ENCODE assay signal across 9 cellular contexts in genomic region chr22:46044718-46045458, GRCh38.
DNase-seq lines count a peak whose midpoint lies in the region; ATAC-seq and TF ChIP-seq lines count a peak whose summit lies in the region.
"Had no signal": no experiment of that assay in that cellular context is flagged by ENCODE, and none has a peak within 500 bp of the region (broad histone marks: within the 10 kb centered on the region; RNA-seq: fewer than 3 reads in every experiment).

No MANE protein-coding gene starts in this region.

- peaks cover 24% of the 10 kb centered on the region for H3K4me1 Mint-ChIP-seq in activated naive CD4-positive, alpha-beta T cell treated with anti-CD3 and anti-CD28 coated beads for 36 hours (ENCODE audit: low read depth)

- H4K20me1 ChIP-seq in GM23248 (ENCODE audit: insufficient read depth), result no peaks in the 10 kb centered on the region

- no peak overlapping the region for H2BK120ac ChIP-seq in trophoblast cell (ENCODE audit: insufficient read depth, low read length, poor library complexity)

- no peaks in the 10 kb centered on the region for H3K27me3 ChIP-seq in GM23248 (replicated peaks; ENCODE audit: insufficient read depth)
- peaks cover 62% of the 10 kb centered on the region for H3K27me3 ChIP-seq in cardiac muscle cell
- peaks cover 22% of the 10 kb centered on the region for H3K27me3 ChIP-seq in trophoblast cell (ENCODE audit: insufficient read depth, low read length)

- H2AFZ ChIP-seq in GM23248 (peak overlapping the region; percentile 75), trophoblast cell (ENCODE audit: insufficient read depth, low read length, poor library complexity) (peak overlapping the region; percentile 40)

- peak overlapping the region; percentile 94 for H3K4me2 ChIP-seq in GM23248 (ENCODE audit: unreplicated experiment)
- H3K4me2 ChIP-seq in trophoblast cell (ENCODE audit: low read length), result peak overlapping the region; percentile 78

- H3K4me3 Mint-ChIP-seq in activated naive CD4-positive, alpha-beta T cell treated with anti-CD3 and anti-CD28 coated beads for 36 hours, result peak overlapping the region; percentile 82

- H4K12ac ChIP-seq in trophoblast cell (ENCODE audit: low read depth, low read length), result no peak overlapping the region

- no peaks in the 10 kb centered on the region for H3K9me3 Mint-ChIP-seq in activated naive CD4-positive, alpha-beta T cell treated with anti-CD3 and anti-CD28 coated beads for 36 hours

- no peak overlapping the region for H2BK5ac ChIP-seq in trophoblast cell (ENCODE audit: low read depth, low read length, poor library complexity)

- intact Hi-C loops in activated naive CD4-positive, alpha-beta T cell treated with anti-CD3 and anti-CD28 coated beads for 36 hours (cut with micrococcal nuclease), result loop anchor here (1.0 kb wide), 1 partner anchor 9 kb away; no protein-coding TSS in a partner anchor

- 2% methylated on average over 11 to 38 of the region's 77 CpGs for WGBS in GM23248 (ENCODE audit: low coverage in 1 of 2, low lambda C conversion rate in 2 of 2, missing lambda C conversion rate in 2 of 2), 2 experiments
- WGBS in trophoblast cell (ENCODE audit: extremely low coverage, insufficient coverage, insufficient read length), result no CpG with 5 or more reads among the region's 77 CpGs

- H3K36me3 Mint-ChIP-seq in activated naive CD4-positive, alpha-beta T cell treated with anti-CD3 and anti-CD28 coated beads for 36 hours (ENCODE audit: low read depth), result no peaks in the 10 kb centered on the region

- peaks cover 8% of the 10 kb centered on the region; the same call in 1 of the 2 replicates for H3F3A ChIP-seq in GM23248 (ENCODE audit: insufficient read depth)

- TF ChIP-seq CTCF in cardiac muscle cell (IDR thresholded peaks at IDR 0.05; ENCODE audit: low read depth, low read length), result no peak

- no peak overlapping the region for H3K23ac ChIP-seq in trophoblast cell (ENCODE audit: low read length)

- CTCF ChIA-PET in activated naive CD4-positive, alpha-beta T cell treated with anti-CD3 and anti-CD28 coated beads for 36 hours (lab: Charles Lee), result interaction anchor here (0.6 kb wide), 1 partner anchor 8 kb away, joined by 3 read pairs; no protein-coding TSS in a partner anchor

- no peak overlapping the region for H4K91ac ChIP-seq in trophoblast cell (ENCODE audit: low read depth, low read length)

- H3K4me3 ChIP-seq in GM23248, result peak overlapping the region; percentile 76
- H3K4me3 ChIP-seq in cardiac muscle cell, result peak overlapping the region; percentile 25
- H3K4me3 ChIP-seq in trophoblast cell (ENCODE audit: low read depth, low read length), result peak overlapping the region; percentile 52
- H3K4me3 ChIP-seq: K562 had no signal

- H3K27me3 Mint-ChIP-seq in activated naive CD4-positive, alpha-beta T cell treated with anti-CD3 and anti-CD28 coated beads for 36 hours (ENCODE audit: low read depth), result no peaks in the 10 kb centered on the region

- ATAC-seq in GM18873 (IDR thresholded peaks at IDR 0.05; ENCODE audit: low FRiP score, unreplicated experiment), result no peak
- no peak for ATAC-seq in GM18870 (IDR thresholded peaks at IDR 0.05; ENCODE audit: unreplicated experiment)
- ATAC-seq in GM19395 (IDR thresholded peaks at IDR 0.05; ENCODE audit: unreplicated experiment), result no peak
- ATAC-seq: K562 had no signal

- H3K27ac ChIP-seq in GM23248, result peak overlapping the region; percentile 64
- no peak overlapping the region for H3K27ac ChIP-seq in cardiac muscle cell
- H3K27ac ChIP-seq in trophoblast cell (ENCODE audit: low read depth, low read length), result no peak overlapping the region

- H3K4ac ChIP-seq in trophoblast cell (ENCODE audit: low read depth, low read length), result no peak overlapping the region

- H2BK12ac ChIP-seq in trophoblast cell (ENCODE audit: low read length), result no peak overlapping the region

- in situ Hi-C loops in GM23248 (cut with MboI), result no loop called here

- no peak overlapping the region for H2AK5ac ChIP-seq in trophoblast cell (ENCODE audit: low read length)

- H3K4me1 ChIP-seq in GM23248 (ENCODE audit: insufficient read depth) (peaks cover 36% of the 10 kb centered on the region), cardiac muscle cell (ENCODE audit: low read depth) (no peaks in the 10 kb centered on the region), trophoblast cell (ENCODE audit: control insufficient read depth in 1 of 2, insufficient read depth in 2 of 2, low read length in 2 of 2) (peaks cover 7 to 9% of the 10 kb centered on the region in 2 experiments)

- no peak overlapping the region for H4K8ac ChIP-seq in trophoblast cell (ENCODE audit: low read depth, low read length)

- DNase-seq in GM23248, result no peak
- no peak for DNase-seq in activated naive CD4-positive, alpha-beta T cell treated with anti-CD3 and anti-CD28 coated beads for 36 hours
- DNase-seq in cardiac muscle cell (ENCODE audit: low read depth in 1 of 2, low spot score in 1 of 2), result peak; percentile 46
- DNase-seq in trophoblast cell, result no peak
- no peak for DNase-seq in NCI-H128 (lab: John Stamatoyannopoulos, UW; ENCODE audit: unreplicated experiment)

- no peaks in the 10 kb centered on the region for H3K9me2 ChIP-seq in GM23248 (ENCODE audit: insufficient read depth)

- H3K14ac ChIP-seq in trophoblast cell (ENCODE audit: low read length), result no peak overlapping the region

- H3K36me3 ChIP-seq in GM23248 (ENCODE audit: low read depth) (no peaks in the 10 kb centered on the region), cardiac muscle cell (no peaks in the 10 kb centered on the region), trophoblast cell (ENCODE audit: control insufficient read depth in 1 of 2, insufficient read depth in 2 of 2, low read length in 2 of 2) (no peaks in the 10 kb centered on the region)

- no peaks in the 10 kb centered on the region for H3K9me3 ChIP-seq in GM23248 (ENCODE audit: low read depth)
- H3K9me3 ChIP-seq in cardiac muscle cell (ENCODE audit: low read depth), result no peaks in the 10 kb centered on the region
- peaks cover 11% of the 10 kb centered on the region for H3K9me3 ChIP-seq in trophoblast cell (ENCODE audit: insufficient read depth, low read depth, low read length)

- H3K18ac ChIP-seq in trophoblast cell (ENCODE audit: low read length), result no peak overlapping the region

- H3K79me2 ChIP-seq in GM23248 (ENCODE audit: insufficient read depth) (peaks cover 94% of the 10 kb centered on the region), trophoblast cell (ENCODE audit: control insufficient read depth, insufficient read depth, low read length, poor library complexity) (no peaks in the 10 kb centered on the region)

- peak overlapping the region; percentile 89 for H3K27ac Mint-ChIP-seq in activated naive CD4-positive, alpha-beta T cell treated with anti-CD3 and anti-CD28 coated beads for 36 hours

- no peaks in the 10 kb centered on the region for H3K79me1 ChIP-seq in trophoblast cell (ENCODE audit: low read length)

- H3K9ac ChIP-seq in GM23248, result peak overlapping the region; percentile 88
- H3K9ac ChIP-seq in trophoblast cell (ENCODE audit: low read length), result no peak overlapping the region

Comparison
In these comparisons a context has a peak if more than half of its experiments do, and no peak if none do; other contexts are left out.
1. DNase-seq: peak in cardiac muscle cell (2 of 2); none in GM23248 (single experiment), activated naive CD4-positive, alpha-beta T cell treated with anti-CD3 and anti-CD28 coated beads for 36 hours (single experiment), trophoblast cell (0 of 2) and NCI-H128 (single experiment).
2. H3K4me3 ChIP-seq: peak in every context shown above with its lines; median percentile 76 in GM23248; 52 in trophoblast cell; 25 in cardiac muscle cell.